ENCODE assay signal across 8 cellular contexts in genomic region chr17:74737299-74738050, GRCh38. TPM values are rescaled to one million over a fixed set of nuclear protein-coding genes. Genes with fewer than 3 reads are reported as not detected.
DNase-seq lines count a peak whose midpoint lies in the region; ATAC-seq and TF ChIP-seq lines count a peak whose summit lies in the region.

No MANE protein-coding gene starts in this region.

- H3K27ac ChIP-seq in adrenal gland = no peak overlapping the region

- H3K4me1 ChIP-seq in adrenal gland (replicated peaks in 1 of 2) = peaks cover 0 to 15% of the 10 kb centered on the region in 2 donors

- no peak for TF ChIP-seq POLR2A in adrenal gland (IDR thresholded peaks at IDR 0.05)

- no peak for ATAC-seq in omental fat pad (ENCODE audit: low FRiP score)

- H3K9me3 ChIP-seq in adrenal gland (replicated peaks in 1 of 3) = no peaks in the 10 kb centered on the region

- peak overlapping the region in 1 of 4 donors; percentile 25 for H3K4me3 ChIP-seq in adrenal gland

- intact Hi-C loops in adrenal gland (cut with DNase I) = loop anchor here (5.0 to 10.0 kb wide), 2 partner anchors 80 to 83 kb away; no protein-coding TSS in a partner anchor

- WGBS in adrenal gland, 4 donors = 4 to 8% (median 5%) methylated on average over 21 to 38 of the region's 38 CpGs

- peak in 4 of 6 experiments; percentile 12 to 47 (median 36) for TF ChIP-seq CTCF in adrenal gland (IDR thresholded peaks at IDR 0.05)
- no peak for TF ChIP-seq CTCF in omental fat pad (IDR thresholded peaks at IDR 0.05)

- no peaks in the 10 kb centered on the region for H3K36me3 ChIP-seq in adrenal gland (replicated peaks in 1 of 2)

- peak; percentile 79 for DNase-seq in activated effector memory CD4-positive, alpha-beta T cell treated with anti-CD3 and anti-CD28 coated beads, Interleukin-2, amount 50 U/mL, for 16 hours
- DNase-seq in activated effector memory CD4-positive, alpha-beta T cell treated with Interleukin-2 at 50 U/mL for 16 hours = no peak
- DNase-seq in NOMO-1 (lab: John Stamatoyannopoulos, UW; ENCODE audit: unreplicated experiment in 2 of 2) (peak; percentile 55), adrenal gland (peak in 1 of 7 donors; percentile 27), iPS-NIHi11 (ENCODE audit: low spot score) (peak; percentile 73), omental fat pad (ENCODE audit: low spot score) (no peak), kidney glomerular epithelial cell (lab: John Stamatoyannopoulos, UW) (no peak)
- DNase-seq in stimulated activated naive CD4-positive, alpha-beta T cell treated with Interleukin-2 at 50 U/mL for 16 hours (lab: John Stamatoyannopoulos, UW) = peak; percentile 27

- H3K27me3 ChIP-seq in adrenal gland = peaks cover 36% of the 10 kb centered on the region

RNA-seq across cellular contexts. Expression of gene RAB37, which starts 0.4 kb away (rescaled TPM):
- total RNA-seq in adrenal gland (1 to 10 TPM; 2.1 to 6.6 (median 3.6) TPM), omental fat pad (1 to 10 TPM in 2 of 4 donors, under 1 TPM in 2; 0.48 to 3.0 (median 1.4) TPM)
- 1 to 10 TPM in 2 of 3 donors, under 1 TPM in 1; 0.57 to 2.3 (median 2.0) TPM for polyA plus RNA-seq in adrenal gland

RNA-seq across cellular contexts. Expression of gene NHERF1, which starts 11.0 kb away (rescaled TPM):
- total RNA-seq in adrenal gland = 100 to 1,000 TPM; 146 to 277 (median 226) TPM
- polyA plus RNA-seq in adrenal gland = 100 to 1,000 TPM in 1 of 3 donors, 10 to 100 TPM in 2; 45.9 to 277 (median 57.8) TPM
- total RNA-seq in omental fat pad = 10 to 100 TPM; 18.0 to 51.7 (median 21.8) TPM

RNA-seq across cellular contexts. Expression of gene CD300LF, which starts 24.8 kb away (rescaled TPM):
- total RNA-seq in adrenal gland = 1 to 10 TPM in 6 of 8 donors, under 1 TPM in 1, not detected in 1; 0.88 to 6.3 (median 1.5) TPM
- polyA plus RNA-seq in adrenal gland = 1 to 10 TPM in 2 of 3 donors, under 1 TPM in 1; 0.68 to 6.3 (median 1.0) TPM
- total RNA-seq in omental fat pad = 1 to 10 TPM in 3 of 4 donors, not detected in 1; 1.1 to 2.5 (median 2.2) TPM

RNA-seq across cellular contexts. Expression of gene NAT9, which starts 38.7 kb away (rescaled TPM):
- total RNA-seq in adrenal gland (100 to 1,000 TPM in 1 of 8 donors, 10 to 100 TPM in 7; 23.1 to 149 (median 62.4) TPM), omental fat pad (10 to 100 TPM; 15.1 to 35.9 (median 24.2) TPM)
- 100 to 1,000 TPM in 2 of 3 donors, 10 to 100 TPM in 1; 91.6 to 112 (median 104) TPM for polyA plus RNA-seq in adrenal gland

Comparison
In these comparisons a context has a peak if more than half of its experiments do, and no peak if none do; other contexts are left out.
1. DNase-seq: peak in activated effector memory CD4-positive, alpha-beta T cell treated with anti-CD3 and anti-CD28 coated beads, Interleukin-2, amount 50 U/mL, for 16 hours (single experiment), NOMO-1 (2 of 2), iPS-NIHi11 (single experiment) and stimulated activated naive CD4-positive, alpha-beta T cell treated with Interleukin-2 at 50 U/mL for 16 hours (single experiment); none in activated effector memory CD4-positive, alpha-beta T cell treated with Interleukin-2 at 50 U/mL for 16 hours (single experiment), omental fat pad (single experiment) and kidney glomerular epithelial cell (single experiment).
2. CTCF ChIP-seq: peak in adrenal gland (4 of 6); none in omental fat pad (0 of 3).